Comparison of ENCODE assay signal across 8 cellular contexts in genomic region chr1:12604114-12604874, GRCh38. TPM values are rescaled to one million over a fixed set of nuclear protein-coding genes. Genes with fewer than 3 reads are reported as not detected.
DNase-seq lines count a peak whose midpoint lies in the region; ATAC-seq and TF ChIP-seq lines count a peak whose summit lies in the region.

No MANE protein-coding gene starts in this region.

- H3K4me1 ChIP-seq in heart right ventricle: peaks cover 49 to 75% (median 68%) of the 10 kb centered on the region in 9 donors
- peaks cover 25 to 64% (median 51%) of the 10 kb centered on the region in 6 donors for H3K4me1 ChIP-seq in spleen

- H3K4me3 ChIP-seq in AG10803 (ENCODE audit: low read length) (no peak overlapping the region), HFF-Myc (replicated peaks; ENCODE audit: low read depth, low read length) (no peak overlapping the region), heart right ventricle (peak overlapping the region in 1 of 10 donors; percentile 12), spleen (peak overlapping the region in 1 of 8 donors; percentile 2)

- H3K9me3 ChIP-seq in heart right ventricle (peaks cover 0 to 9% (median 0%) of the 10 kb centered on the region in 11 donors), spleen (peaks cover 0 to 12% (median 0%) of the 10 kb centered on the region in 8 donors)

- peak; percentile 78 to 93 (median 86) for ATAC-seq in heart right ventricle

- intact Hi-C loops in heart right ventricle (cut with DNase I): loop anchor here in 3 of 10 donors (2.0 to 5.0 kb wide), 3 partner anchors 15 to 172 kb away; partner anchors contain the start of gene DHRS3 (in 1 of the 3)
- intact Hi-C loops in spleen (cut with DNase I; ENCODE audit: low total_unique reads): no loop called here

- H3K36me3 ChIP-seq in heart right ventricle (peaks cover 0 to 30% (median 0%) of the 10 kb centered on the region in 9 donors), spleen (peaks cover 0 to 7% (median 0%) of the 10 kb centered on the region in 6 donors)

- peak overlapping the region; percentile 53 to 95 (median 78) for H3K27ac ChIP-seq in heart right ventricle
- H3K27ac ChIP-seq in spleen: peak overlapping the region; percentile 27 to 76 (median 70)

- TF ChIP-seq POLR2A in spleen (IDR thresholded peaks at IDR 0.05): no peak

- H3K27me3 ChIP-seq in heart right ventricle (no peaks in the 10 kb centered on the region), spleen (replicated peaks in 1 of 7) (no peaks in the 10 kb centered on the region)

- 28 to 34% methylated on average over 16 of the region's 16 CpGs for WGBS in heart right ventricle, 2 donors
- 47 to 63% (median 54%) methylated on average over 15 to 16 of the region's 16 CpGs for WGBS in spleen, 5 donors

- TF ChIP-seq CTCF in AG10803 (conservative IDR thresholded peaks at IDR 0.05; ENCODE audit: low read length): no peak
- no peak for TF ChIP-seq CTCF in HFF-Myc (IDR thresholded peaks at IDR 0.05; ENCODE audit: low read depth, low read length, missing control alignments)
- no peak for TF ChIP-seq CTCF in heart right ventricle (IDR thresholded peaks at IDR 0.05)
- no peak for TF ChIP-seq CTCF in spleen (IDR thresholded peaks at IDR 0.05 in 8 of 11, conservative IDR thresholded peaks at IDR 0.05 in 3 of 11)

- DNase-seq in AG10803 (ENCODE audit: low read depth) (peak; percentile 97), HFF-Myc (ENCODE audit: extremely low read depth, low read depth) (peak; percentile 96), SIG-M5 treated with dmso at 0.1 percent for 504 hours (lab: John Stamatoyannopoulos, UW; ENCODE audit: unreplicated experiment) (peak; percentile 97), heart right ventricle (peak; percentile 42 to 74), spleen (no peak), NCI-H1930 (lab: John Stamatoyannopoulos, UW) (no peak), COR-L47 (lab: John Stamatoyannopoulos, UW) (no peak)
- DNase-seq in activated gamma-delta T cell treated with anti-CD3 and anti-CD28 coated beads, Interleukin-2, amount 50 U/mL, for 16 hours (ENCODE audit: low read depth): peak; percentile 50

RNA-seq across cellular contexts. Expression of gene DHRS3, which starts 13.7 kb away (rescaled TPM):
- total RNA-seq in heart right ventricle (10 to 100 TPM; 50.8 to 88.3 (median 63.7) TPM), spleen (10 to 100 TPM; 21.0 to 41.0 (median 35.1) TPM)
- polyA plus RNA-seq in heart right ventricle (10 to 100 TPM; 39.9 to 93.5 TPM), spleen (10 to 100 TPM in 2 of 3 donors, 1 to 10 TPM in 1; 8.9 to 19.5 (median 13.6) TPM)

RNA-seq across cellular contexts. Expression of gene AADACL4, which starts 39.6 kb away (rescaled TPM):
- total RNA-seq in heart right ventricle (not detected), spleen (under 1 TPM in 2 of 7 donors, not detected in 5; 0.23 to 0.32 TPM)
- polyA plus RNA-seq in heart right ventricle (not detected), spleen (under 1 TPM in 2 of 3 donors, not detected in 1; 0.04 to 0.29 TPM)

Comparison
In these comparisons a context has a peak if more than half of its experiments do, and no peak if none do; other contexts are left out.
1. DNase-seq: peak in AG10803 (single experiment), HFF-Myc (single experiment), SIG-M5 treated with dmso at 0.1 percent for 504 hours (single experiment), activated gamma-delta T cell treated with anti-CD3 and anti-CD28 coated beads, Interleukin-2, amount 50 U/mL, for 16 hours (single experiment) and heart right ventricle (2 of 2); none in spleen (single experiment), NCI-H1930 (0 of 2) and COR-L47 (single experiment).